Comparison of ENCODE assay signal across 19 cellular contexts in genomic region chr18:72898870-72899840, GRCh38. TPM values are rescaled to one million over a fixed set of nuclear protein-coding genes. Genes with fewer than 3 reads are reported as not detected.
DNase-seq lines count a peak whose midpoint lies in the region; ATAC-seq, FAIRE-seq and TF ChIP-seq lines count a peak whose summit lies in the region.
"Had no signal": no experiment of that assay in that cellular context is flagged by ENCODE, and none has a peak within 500 bp of the region (broad histone marks: within the 10 kb centered on the region; RNA-seq: fewer than 3 reads in every experiment).

No MANE protein-coding gene starts in this region.

- intact Hi-C loops in HepG2 (cut with micrococcal nuclease; ENCODE audit: unreplicated experiment) = no loop called here
- intact Hi-C loops in right lobe of liver (cut with DNase I) = no loop called here
- intact Hi-C loops in CD4-positive, alpha-beta T cell (cut with DNase I, micrococcal nuclease) = no loop called here

- DNase-seq in HepG2 (ENCODE audit: low spot score) (peak; percentile 2), right lobe of liver (no peak), RCC 7860 (ENCODE audit: low spot score) (peak; percentile 14), epithelial cell of esophagus (ENCODE audit: low read depth) (peak; percentile 45), NCI-H524 (lab: John Stamatoyannopoulos, UW) (no peak), NCI-H1092 treated with DMSO at 0.1 percent for 48 hours (lab: John Stamatoyannopoulos, UW) (no peak)
- DNase-seq in NK-92 treated with Interleukin-12 subunit alpha and Interleukin-12 subunit beta, amount 100 ng/mL, for 24 hours (lab: John Stamatoyannopoulos, UW) = no peak
- DNase-seq in CD4-positive, alpha-beta T cell = no peak
- DNase-seq: CD4-positive, alpha-beta memory T cell; DMS79 treated with DMSO at 0.1 percent for 48 hours; MG63; NCI-H1092; NCI-H146; NCI-H2029 treated with DMSO at 0.1 percent for 48 hours; NCI-H774; PC-9 had no signal

- POLR2A ChIA-PET in HepG2 (lab: Yijun Ruan, JAX) = no interaction called here
- POLR2A ChIA-PET in CD4-positive, alpha-beta T cell (lab: Charles Lee) = no interaction called here

- H3K27me3 Mint-ChIP-seq in CD4-positive, alpha-beta T cell = no peaks in the 10 kb centered on the region
- H3K27me3 Mint-ChIP-seq: CD4-positive, alpha-beta memory T cell had no signal

- no peak for TF ChIP-seq CTCF in HepG2 (CRISPR knock-in tag; IDR thresholded peaks at IDR 0.05)
- no peak for TF ChIP-seq CTCF in right lobe of liver (IDR thresholded peaks at IDR 0.05)
- no peak for TF ChIP-seq CTCF in epithelial cell of esophagus (IDR thresholded peaks at IDR 0.05; ENCODE audit: insufficient read depth, low read depth, low read length, missing control alignments)
- no peak for TF ChIP-seq CTCF in CD4-positive, alpha-beta T cell (IDR thresholded peaks at IDR 0.05)

- no peak for TF ChIP-seq RAD21 in HepG2 (CRISPR knock-in tag; IDR thresholded peaks at IDR 0.05)

- H3K4me2 ChIP-seq in HepG2 (ENCODE audit: low read depth, low read length) = no peak overlapping the region
- H3K4me2 ChIP-seq: GM23338, PC-9 had no signal

- in situ Hi-C loops in HepG2 (cut with HindIII; ENCODE audit: extremely low pct_ligation_motif_present, low pct_unique_long_range_greater_than_20kb) = no loop called here

- CTCF ChIA-PET in HepG2 (lab: Yijun Ruan, JAX; ENCODE audit: low intra/inter-chr PET ratio, low total read pairs) = no interaction called here
- CTCF ChIA-PET in CD4-positive, alpha-beta T cell (lab: Charles Lee) = no interaction called here

- H3K27me3 ChIP-seq in HepG2 (ENCODE audit: control insufficient read depth in 1 of 2, insufficient read depth in 2 of 2, low read length in 2 of 2) (no peaks in the 10 kb centered on the region), right lobe of liver (no peaks in the 10 kb centered on the region)
- H3K27me3 ChIP-seq in CD4-positive, alpha-beta T cell (ENCODE audit: control insufficient read depth, insufficient read depth, low read length) = no peaks in the 10 kb centered on the region
- H3K27me3 ChIP-seq: MG63, SJSA1 had no signal

- H3K4me1 ChIP-seq in HepG2 (ENCODE audit: insufficient read depth, low read length) (peaks cover 8% of the 10 kb centered on the region; the same call in 1 of the 2 replicates), right lobe of liver (no peaks in the 10 kb centered on the region)
- H3K4me1 ChIP-seq: SJSA1 had no signal

- no peak overlapping the region for H3K27ac Mint-ChIP-seq in CD4-positive, alpha-beta T cell
- H3K27ac Mint-ChIP-seq: CD4-positive, alpha-beta memory T cell; GM23338 had no signal

- peak; percentile 90 for ATAC-seq in HepG2
- no peak for ATAC-seq in right lobe of liver
- ATAC-seq in CD4-positive, alpha-beta T cell (ENCODE audit: poor library complexity) = no peak
- ATAC-seq: GM23338 had no signal

- H3K79me2 ChIP-seq in HepG2 (ENCODE audit: insufficient read depth, low read length) = no peaks in the 10 kb centered on the region

- H4K20me1 ChIP-seq in HepG2 (ENCODE audit: insufficient read depth, low read length) = no peaks in the 10 kb centered on the region

- H3K4me1 Mint-ChIP-seq in CD4-positive, alpha-beta T cell (ENCODE audit: low read depth) = no peaks in the 10 kb centered on the region
- H3K4me1 Mint-ChIP-seq: CD4-positive, alpha-beta memory T cell; GM23338 had no signal

- no peak for FAIRE-seq in HepG2 (lab: Jason Lieb, UNC)
- FAIRE-seq in RCC 7860 (lab: Jason Lieb, UNC) = no peak

- no peak overlapping the region for H2AFZ ChIP-seq in HepG2 (ENCODE audit: low read length)
- H2AFZ ChIP-seq: PC-9 had no signal

- H3K9me3 ChIP-seq in HepG2 (ENCODE audit: low read length) (no peaks in the 10 kb centered on the region; the same call in 1 of the 2 replicates), right lobe of liver (no peaks in the 10 kb centered on the region)
- H3K9me3 ChIP-seq in CD4-positive, alpha-beta T cell (ENCODE audit: control insufficient read depth, low read length) = no peaks in the 10 kb centered on the region
- H3K9me3 ChIP-seq: MG63, SJSA1 had no signal

- no peak overlapping the region for H3K27ac ChIP-seq in HepG2 (ENCODE audit: extremely low read length, insufficient read depth, low read length)
- H3K27ac ChIP-seq in right lobe of liver = no peak overlapping the region
- no peak overlapping the region for H3K27ac ChIP-seq in CD4-positive, alpha-beta T cell (ENCODE audit: low read depth, low read length)
- H3K27ac ChIP-seq: PC-9, SJSA1 had no signal

- no peaks in the 10 kb centered on the region for H3K36me3 Mint-ChIP-seq in CD4-positive, alpha-beta T cell (ENCODE audit: low read depth)
- H3K36me3 Mint-ChIP-seq: CD4-positive, alpha-beta memory T cell had no signal

- no peak overlapping the region for H3K9ac ChIP-seq in HepG2 (ENCODE audit: insufficient read depth, low read depth, low read length)

- no peak for TF ChIP-seq EP300 in HepG2 (IDR thresholded peaks at IDR 0.05; ENCODE audit: low read depth in 2 of 2, low read length in 2 of 2)
- no peak for TF ChIP-seq EP300 in HepG2 (CRISPR knock-in tag; IDR thresholded peaks at IDR 0.05; ENCODE audit: borderline replicate concordance)

- BruUV-seq in HepG2 (replicated peaks; lab: Mats Ljungman, UMichigan) = no TSS peak

- no peak overlapping the region for H3K4me3 ChIP-seq in HepG2 (replicated peaks in 1 of 3; ENCODE audit: insufficient read depth in 1 of 3, low read depth in 2 of 3, low read length in 3 of 3)
- H3K4me3 ChIP-seq in right lobe of liver = no peak overlapping the region
- H3K4me3 ChIP-seq in epithelial cell of esophagus (ENCODE audit: low read length) = no peak overlapping the region
- H3K4me3 ChIP-seq: GM23338, MG63, PC-9, SJSA1 had no signal

- H3K9me3 Mint-ChIP-seq in CD4-positive, alpha-beta T cell = peaks cover 2% of the 10 kb centered on the region
- H3K9me3 Mint-ChIP-seq: GM23338 had no signal

- H3K4me3 Mint-ChIP-seq in CD4-positive, alpha-beta T cell = no peak overlapping the region
- H3K4me3 Mint-ChIP-seq: CD4-positive, alpha-beta memory T cell; GM23338 had no signal

- TF ChIP-seq POLR2A in HepG2 (IDR thresholded peaks at IDR 0.05; ENCODE audit: insufficient read depth in 1 of 2, low read depth in 2 of 2, low read length in 2 of 2) (no peak), right lobe of liver (IDR thresholded peaks at IDR 0.05) (no peak)

- H3K36me3 ChIP-seq in HepG2 (replicated peaks in 1 of 2; ENCODE audit: control insufficient read depth in 1 of 2, insufficient read depth in 2 of 2, low read length in 2 of 2) = no peaks in the 10 kb centered on the region
- no peaks in the 10 kb centered on the region for H3K36me3 ChIP-seq in right lobe of liver
- H3K36me3 ChIP-seq: MG63, SJSA1 had no signal

- 8% methylated on average over 7 of the region's 7 CpGs for WGBS in HepG2 (ENCODE audit: low lambda C conversion rate)
- WGBS in right lobe of liver (ENCODE audit: insufficient coverage, low coverage, low lambda C conversion rate, missing lambda C conversion rate) = 44% methylated on average over 7 of the region's 7 CpGs

TF ChIP-seq in HepG2, 621 proteins besides CTCF, POLR2A, EP300 and RAD21 (continues in another document):
- TF ChIP-seq, protein P1, sequence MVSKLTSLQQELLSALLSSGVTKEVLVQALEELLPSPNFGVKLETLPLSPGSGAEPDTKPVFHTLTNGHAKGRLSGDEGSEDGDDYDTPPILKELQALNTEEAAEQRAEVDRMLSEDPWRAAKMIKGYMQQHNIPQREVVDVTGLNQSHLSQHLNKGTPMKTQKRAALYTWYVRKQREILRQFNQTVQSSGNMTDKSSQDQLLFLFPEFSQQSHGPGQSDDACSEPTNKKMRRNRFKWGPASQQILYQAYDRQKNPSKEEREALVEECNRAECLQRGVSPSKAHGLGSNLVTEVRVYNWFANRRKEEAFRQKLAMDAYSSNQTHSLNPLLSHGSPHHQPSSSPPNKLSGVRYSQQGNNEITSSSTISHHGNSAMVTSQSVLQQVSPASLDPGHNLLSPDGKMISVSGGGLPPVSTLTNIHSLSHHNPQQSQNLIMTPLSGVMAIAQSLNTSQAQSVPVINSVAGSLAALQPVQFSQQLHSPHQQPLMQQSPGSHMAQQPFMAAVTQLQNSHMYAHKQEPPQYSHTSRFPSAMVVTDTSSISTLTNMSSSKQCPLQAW (CRISPR knock-in tag; IDR thresholded peaks at IDR 0.05) = peak; percentile 61; the same call in 1 of the 2 replicates
- TF ChIP-seq NFE2L1 (CRISPR knock-in tag; IDR thresholded peaks at IDR 0.05; ENCODE audit: borderline replicate concordance) = no peak
- TF ChIP-seq MAFK (conservative IDR thresholded peaks at IDR 0.05 in 1 of 2, IDR thresholded peaks at IDR 0.05 in 1 of 2; ENCODE audit: low read length in 2 of 2) = peak; percentile 93 to 95
- TF ChIP-seq CREB1 (IDR thresholded peaks at IDR 0.05) = 0 out of 2 replicates have a peak, but pooled peaks have one; percentile 5
- TF ChIP-seq CREB1 (CRISPR knock-in tag; IDR thresholded peaks at IDR 0.05) = no peak
- no peak for TF ChIP-seq DPF2 (CRISPR knock-in tag; IDR thresholded peaks at IDR 0.05; ENCODE audit: borderline replicate concordance, low read depth)
- TF ChIP-seq MAFF (IDR thresholded peaks at IDR 0.05; ENCODE audit: low read depth, low read length) = peak; percentile 92
- no peak for TF ChIP-seq GABPA (IDR thresholded peaks at IDR 0.05; ENCODE audit: low read depth, low read length)
- peak; percentile 52 for TF ChIP-seq GABPA (CRISPR knock-in tag; IDR thresholded peaks at IDR 0.05; ENCODE audit: low read depth)

RNA-seq across cellular contexts. Expression of gene NETO1, which starts 31.4 kb away (rescaled TPM):
- total RNA-seq in HepG2 (2016; rRNA removed; fragmentation: Illumina TruSeq; extraction: Trizol) (not detected in 2 replicates), right lobe of liver (not detected)
- not detected in 2 replicates for total RNA-seq in HepG2 (2016; cell fraction: cytosol; rRNA removed; fragmentation: Illumina TruSeq; extraction: Trizol; ENCODE audit: low read depth)
- not detected in 2 replicates for total RNA-seq in HepG2 (2016; cell fraction: insoluble cytoplasmic fraction; rRNA removed; fragmentation: Illumina TruSeq; extraction: Trizol)
- not detected in 2 replicates for total RNA-seq in HepG2 (2016; cell fraction: membrane; rRNA removed; fragmentation: Illumina TruSeq; extraction: Trizol)
- total RNA-seq in HepG2 (2016; cell fraction: nucleus; rRNA removed; fragmentation: Illumina TruSeq; extraction: Trizol) = not detected in 2 replicates
- not detected in 2 replicates for polyA plus RNA-seq in HepG2 (2011; rRNA removed)
- not detected in 2 replicates for polyA plus RNA-seq in HepG2 (2011; cell fraction: cytosol; rRNA removed)
- polyA plus RNA-seq in HepG2 (2011; cell fraction: nucleus; rRNA removed) = not detected in 2 replicates
- polyA plus RNA-seq in HepG2 (2012) = not detected in 2 replicates
- polyA plus RNA-seq in HepG2 (2016; cell fraction: cytosol; fragmentation: Illumina TruSeq; extraction: Trizol; ENCODE audit: low read depth) = not detected in 2 replicates
- not detected in 2 replicates for polyA plus RNA-seq in HepG2 (2016; cell fraction: insoluble cytoplasmic fraction; fragmentation: Illumina TruSeq; extraction: Trizol; ENCODE audit: low read depth)
- not detected in 2 replicates for polyA plus RNA-seq in HepG2 (2016; cell fraction: membrane; fragmentation: Illumina TruSeq; extraction: Trizol; ENCODE audit: low read depth)
- not detected in 2 replicates for polyA plus RNA-seq in HepG2 (2016; cell fraction: nucleus; fragmentation: Illumina TruSeq; extraction: Trizol; ENCODE audit: insufficient read depth, low read depth)
- polyA minus RNA-seq in HepG2 (2011; rRNA and poly(A)+ RNA removed; ENCODE audit: low replicate concordance) = not detected in 2 replicates
- not detected in 2 replicates for polyA minus RNA-seq in HepG2 (2011; cell fraction: cytosol; rRNA and poly(A)+ RNA removed)
- polyA minus RNA-seq in HepG2 (2011; cell fraction: nucleus; rRNA and poly(A)+ RNA removed) = not detected in 2 replicates
- not detected for total RNA-seq in CD4-positive, alpha-beta T cell
- total RNA-seq: CD4-positive, alpha-beta memory T cell; NCI-H460; PC-9; SJSA1 had no signal
- polyA plus RNA-seq: CD4-positive, alpha-beta memory T cell had no signal

Comparison
In these comparisons a context has a peak if more than half of its experiments do, and no peak if none do; other contexts are left out.
1. DNase-seq: peak in HepG2 (single experiment), RCC 7860 (single experiment) and epithelial cell of esophagus (single experiment); none in right lobe of liver (0 of 3), NK-92 treated with Interleukin-12 subunit alpha and Interleukin-12 subunit beta, amount 100 ng/mL, for 24 hours (single experiment), CD4-positive, alpha-beta T cell (0 of 10), NCI-H524 (0 of 2) and NCI-H1092 treated with DMSO at 0.1 percent for 48 hours (single experiment).